In genomic region chr1:18760156-18760555, GRCh38 we compare ENCODE assay signal across 25 cellular contexts.
"Had no signal": no experiment of that assay in that cellular context is flagged by ENCODE, and none has a peak within 500 bp of the region (broad histone marks: within the 10 kb centered on the region; RNA-seq: fewer than 3 reads in every experiment).

No MANE protein-coding gene starts in this region.

- H3K27me3 ChIP-seq: testis, tibial nerve, upper lobe of left lung, uterus, vagina had no signal

- H3K4me1 ChIP-seq: stomach, suprapubic skin, tibial artery, tibial nerve, transverse colon, upper lobe of left lung, upper lobe of right lung, uterus, vagina had no signal

- H3K27ac ChIP-seq: stomach, suprapubic skin, testis, thoracic aorta, tibial artery, tibial nerve, transverse colon, upper lobe of left lung, upper lobe of right lung, uterus, vagina had no signal

- H3K4me3 ChIP-seq: stomach, suprapubic skin, testis, thoracic aorta, tibial artery, tibial nerve, transverse colon, upper lobe of left lung, upper lobe of right lung, uterus, vagina had no signal

- H3K9me3 ChIP-seq: suprapubic skin, testis, thoracic aorta, upper lobe of left lung, upper lobe of right lung, vagina had no signal

- H3K36me3 ChIP-seq: stomach, suprapubic skin, thoracic aorta, tibial artery, tibial nerve, transverse colon, upper lobe of left lung, upper lobe of right lung, uterus, vagina had no signal

- ATAC-seq: stimulated activated effector memory CD8-positive, alpha-beta T cell treated with anti-CD3 and anti-CD28 coated beads, Interleukin-12 subunit alpha, Interleukin-12 subunit beta, amount 100 ng/mL, for 72 hours; stimulated activated memory B cell treated with anti-CD40 and anti-IgM and Interleukin-4, amounts not matched to agents 10 μg/mL and 1 μg/mL and 100 μg/mL, for 72 hours; stimulated activated naive B cell treated with anti-CD40 and anti-IgM and Interleukin-4, amounts not matched to agents 10 μg/mL and 1 μg/mL and 100 μg/mL, for 72 hours; stimulated activated naive CD8-positive, alpha-beta T cell treated with anti-CD3 and anti-CD28 coated beads, Interleukin-15, amount 100 ng/mL, for 72 hours; stimulated activated naive CD8-positive, alpha-beta T cell treated with anti-CD3 and anti-CD28 coated beads, Interleukin-15, Interleukin-2, amounts not matched to agents 100 U/mL and 50 U/mL, for 24 hours; upper lobe of right lung had no signal

- DNase-seq: stimulated activated CD4-positive, alpha-beta T cell treated with anti-CD3 and anti-CD28 coated beads, Interleukin-2, amount 100 ng/mL, for 48 hours; stimulated activated CD4-positive, alpha-beta T cell treated with anti-CD3 and anti-CD28 coated beads, Interleukin-4, amount 100 ng/mL, for 1 hour; stimulated activated CD4-positive, alpha-beta T cell treated with anti-CD3 and anti-CD28 coated beads, Interleukin-4, amount 100 ng/mL, for 24 hours; stimulated activated CD4-positive, alpha-beta T cell treated with anti-CD3 and anti-CD28 coated beads, Interleukin-4, amount 100 ng/mL, for 4 hours; stimulated activated CD8-positive, alpha-beta memory T cell treated with anti-CD3 and anti-CD28 coated beads, Interleukin-4, amount 100 ng/mL, for 48 hours; stimulated activated naive B cell treated with anti-CD40 and anti-IgM and Interleukin-4, amounts not matched to agents 10 μg/mL and 1 μg/mL and 100 μg/mL, for 72 hours; stimulated activated naive CD4-positive, alpha-beta T cell; stimulated activated naive CD4-positive, alpha-beta T cell treated with Interleukin-2 at 50 U/mL for 16 hours; stimulated activated naive CD8-positive, alpha-beta T cell treated with anti-CD3 and anti-CD28 coated beads, Interleukin-15, amount 100 ng/mL, for 72 hours; stimulated activated naive CD8-positive, alpha-beta T cell treated with anti-CD3 and anti-CD28 coated beads, Interleukin-15, Interleukin-2, amounts not matched to agents 100 U/mL and 50 U/mL, for 24 hours; stomach; substantia nigra; testis; transverse colon; trophoblast cell; upper lobe of left lung; upper lobe of right lung; uterus had no signal
